In genomic region chr12:11649413-11650278, GRCh38 we compare ENCODE assay signal across 8 cellular contexts. TPM values are rescaled to one million over a fixed set of nuclear protein-coding genes. Genes with fewer than 3 reads are reported as not detected.
DNase-seq lines count a peak whose midpoint lies in the region; ATAC-seq and TF ChIP-seq lines count a peak whose summit lies in the region.

ETV6 (plus strand) TSS chr12:11649674; CDS start chr12:11650128, 454 bp downstream.

- DNase-seq in DMS79 treated with DMSO at 0.1 percent for 48 hours (lab: John Stamatoyannopoulos, UW) (peak; percentile 77), KBM-7 (peak; percentile 82), RWPE1 (ENCODE audit: low spot score) (peak; percentile 67), fibroblast of the aortic adventitia (ENCODE audit: low read depth) (peak; percentile 94)
- DNase-seq in activated effector memory CD4-positive, alpha-beta T cell treated with Interleukin-2 at 50 U/mL for 16 hours: peak; percentile 43
- DNase-seq in natural killer cell treated with Interleukin-12 subunit alpha and Interleukin-12 subunit beta and Interleukin-15 and Interleukin-18, amount 100 ng/mL, for 72 hours (ENCODE audit: low spot score): peak; percentile 84
- DNase-seq in stimulated activated naive CD8-positive, alpha-beta T cell treated with anti-CD3 and anti-CD28 coated beads, Interleukin-15, amount 100 ng/mL, for 72 hours: peak; percentile 74 to 84

- ATAC-seq in GM21717 (IDR thresholded peaks at IDR 0.05; ENCODE audit: unreplicated experiment): peak; percentile 37
- peak; percentile 67 to 82 for ATAC-seq in natural killer cell treated with Interleukin-12 subunit alpha and Interleukin-12 subunit beta and Interleukin-15 and Interleukin-18, amount 100 ng/mL, for 72 hours
- ATAC-seq in stimulated activated naive CD8-positive, alpha-beta T cell treated with anti-CD3 and anti-CD28 coated beads, Interleukin-15, amount 100 ng/mL, for 72 hours: peak; percentile 72

- TF ChIP-seq CTCF in RWPE1 (conservative IDR thresholded peaks at IDR 0.05; ENCODE audit: low read depth) (no peak), fibroblast of the aortic adventitia (IDR thresholded peaks at IDR 0.05; ENCODE audit: insufficient read depth, low read length) (no peak)

- POLR2A ChIA-PET in RWPE1 (lab: Yijun Ruan, JAX; ENCODE audit: low non-redundant PET): interaction anchor here (1.4 kb wide), 1 partner anchor 96 kb away, joined by 3 read pairs; no protein-coding TSS in a partner anchor

- peaks cover 8% of the 10 kb centered on the region for H3K36me3 Mint-ChIP-seq in natural killer cell treated with Interleukin-12 subunit alpha and Interleukin-12 subunit beta and Interleukin-15 and Interleukin-18, amount 100 ng/mL, for 72 hours

- peak within 1 kb of the TSS; percentile 94 for H3K4me3 Mint-ChIP-seq in natural killer cell treated with Interleukin-12 subunit alpha and Interleukin-12 subunit beta and Interleukin-15 and Interleukin-18, amount 100 ng/mL, for 72 hours
- peak within 1 kb of the TSS; percentile 87 to 92 for H3K4me3 Mint-ChIP-seq in stimulated activated naive CD8-positive, alpha-beta T cell treated with anti-CD3 and anti-CD28 coated beads, Interleukin-15, amount 100 ng/mL, for 72 hours

- H3K4me3 ChIP-seq in fibroblast of the aortic adventitia (ENCODE audit: low read depth, low read length): peak within 1 kb of the TSS; percentile 97

- no peaks in the 10 kb centered on the region for H3K9me3 Mint-ChIP-seq in natural killer cell treated with Interleukin-12 subunit alpha and Interleukin-12 subunit beta and Interleukin-15 and Interleukin-18, amount 100 ng/mL, for 72 hours
- H3K9me3 Mint-ChIP-seq in stimulated activated naive CD8-positive, alpha-beta T cell treated with anti-CD3 and anti-CD28 coated beads, Interleukin-15, amount 100 ng/mL, for 72 hours: no peaks in the 10 kb centered on the region

- H3K27ac Mint-ChIP-seq in natural killer cell treated with Interleukin-12 subunit alpha and Interleukin-12 subunit beta and Interleukin-15 and Interleukin-18, amount 100 ng/mL, for 72 hours: peak within 1 kb of the TSS; percentile 97 to 99
- H3K27ac Mint-ChIP-seq in stimulated activated naive CD8-positive, alpha-beta T cell treated with anti-CD3 and anti-CD28 coated beads, Interleukin-15, amount 100 ng/mL, for 72 hours: peak within 1 kb of the TSS; percentile 99

- peak within 1 kb of the TSS; percentile 98 for H3K27ac ChIP-seq in RWPE1

- no peaks in the 10 kb centered on the region for H3K27me3 Mint-ChIP-seq in natural killer cell treated with Interleukin-12 subunit alpha and Interleukin-12 subunit beta and Interleukin-15 and Interleukin-18, amount 100 ng/mL, for 72 hours
- peaks cover 8% of the 10 kb centered on the region for H3K27me3 Mint-ChIP-seq in stimulated activated naive CD8-positive, alpha-beta T cell treated with anti-CD3 and anti-CD28 coated beads, Interleukin-15, amount 100 ng/mL, for 72 hours

- in situ Hi-C loops in KBM-7 (cut with MboI; ENCODE audit: low pct_unique_long_range_greater_than_20kb, low sequenced_read_pairs): no loop called here

- CTCF ChIA-PET in RWPE1 (lab: Yijun Ruan, JAX): no interaction called here

- H3K4me1 Mint-ChIP-seq in natural killer cell treated with Interleukin-12 subunit alpha and Interleukin-12 subunit beta and Interleukin-15 and Interleukin-18, amount 100 ng/mL, for 72 hours (ENCODE audit: low read depth in 2 of 2): peaks cover 41 to 44% of the 10 kb centered on the region in 2 donors
- H3K4me1 Mint-ChIP-seq in stimulated activated naive CD8-positive, alpha-beta T cell treated with anti-CD3 and anti-CD28 coated beads, Interleukin-15, amount 100 ng/mL, for 72 hours: peaks cover 46% of the 10 kb centered on the region

RNA-seq across cellular contexts. Expression of gene ETV6, which starts in this region (rescaled TPM):
- total RNA-seq in fibroblast of the aortic adventitia (ENCODE audit: low replicate concordance): 6.1 and 14.7 TPM in 2 replicates
- total RNA-seq in natural killer cell treated with Interleukin-12 subunit alpha and Interleukin-12 subunit beta and Interleukin-15 and Interleukin-18, amount 100 ng/mL, for 72 hours: 10 to 100 TPM; 50.2 to 82.3 TPM

Comparison
In these comparisons a context has a peak if more than half of its experiments do, and no peak if none do; other contexts are left out.
1. Peak in every context shown above with its lines: DNase-seq, ATAC-seq, H3K4me3 ChIP-seq and H3K27ac ChIP-seq.
2. DNase-seq: peak in every context shown above with its lines; median percentile 94 in fibroblast of the aortic adventitia; 84 in natural killer cell treated with Interleukin-12 subunit alpha and Interleukin-12 subunit beta and Interleukin-15 and Interleukin-18, amount 100 ng/mL, for 72 hours; 82 in KBM-7; 79 in stimulated activated naive CD8-positive, alpha-beta T cell treated with anti-CD3 and anti-CD28 coated beads, Interleukin-15, amount 100 ng/mL, for 72 hours; 77 in DMS79 treated with DMSO at 0.1 percent for 48 hours; 67 in RWPE1; 43 in activated effector memory CD4-positive, alpha-beta T cell treated with Interleukin-2 at 50 U/mL for 16 hours.